ENCODE assay signal across 18 cellular contexts in genomic region chr15:66066439-66066838, GRCh38.
A peak's percentile ranks its signal among the peaks of the same experiment; 100 is the strongest.
DNase-seq lines count a peak whose midpoint lies in the region; ATAC-seq and TF ChIP-seq lines count a peak whose summit lies in the region.
"Had no signal": no experiment of that assay in that cellular context is flagged by ENCODE, and none has a peak within 500 bp of the region (broad histone marks: within the 10 kb centered on the region; RNA-seq: fewer than 3 reads in every experiment).

No MANE protein-coding gene starts in this region.

- no peaks in the 10 kb centered on the region for H3K4me1 ChIP-seq in mesendoderm (ENCODE audit: control insufficient read depth, low read depth, low read length)
- H3K4me1 ChIP-seq: A549, BLaER1 had no signal

- H3K27me3 ChIP-seq in mesendoderm (ENCODE audit: insufficient read depth, low read length, poor library complexity), result no peaks in the 10 kb centered on the region
- H3K27me3 ChIP-seq: BLaER1 had no signal

- no peak overlapping the region for H3K4me3 ChIP-seq in mesendoderm (ENCODE audit: low read length)
- H3K4me3 ChIP-seq: A549, BLaER1 had no signal

- no peak overlapping the region for H3K23ac ChIP-seq in mesendoderm (ENCODE audit: low read length)

- DNase-seq in SHP77 (lab: John Stamatoyannopoulos, UW) (peak; percentile 6 to 12), SHP77 treated with DMSO at 0.1 percent for 48 hours (lab: John Stamatoyannopoulos, UW) (no peak), NCI-H1105 (lab: John Stamatoyannopoulos, UW) (peak; percentile 67), WTC11 (ENCODE audit: low spot score) (no peak), sciatic nerve (ENCODE audit: low spot score) (peak; percentile 22), GDM1 (lab: John Stamatoyannopoulos, UW) (no peak), mesendoderm (no peak), left lobe of liver (ENCODE audit: low spot score) (no peak)
- DNase-seq: Calu3; CD8-positive, alpha-beta T cell; KG1; MV-4-11; NCI-H146; NCI-H2029 treated with DMSO at 0.1 percent for 48 hours; NCI-H510A had no signal

- H3K56ac ChIP-seq in mesendoderm (ENCODE audit: low read length), result no peak overlapping the region

- no peaks in the 10 kb centered on the region for H3K79me2 ChIP-seq in mesendoderm (ENCODE audit: control insufficient read depth, insufficient read depth, low read length)

- no peak overlapping the region for H3K4me3 Mint-ChIP-seq in WTC11
- H3K4me3 Mint-ChIP-seq: CD8-positive, alpha-beta T cell; T-helper 1 cell treated with Interleukin-12 subunit alpha and Interleukin-12 subunit beta and Interleukin-4 antibody, amounts not matched to agents 30 μg/mL and 1 μg/mL, for 36 hours had no signal

- ATAC-seq in WTC11 (peak; percentile 11; the same call in 1 of the 2 replicates), sciatic nerve (no peak), left lobe of liver (no peak)
- ATAC-seq: A549; CD8-positive, alpha-beta T cell had no signal

- CTCF ChIA-PET in WTC11 (lab: Charles Lee), result interaction anchor here (0.5 to 4.2 kb wide), 4 partner anchors 13 to 550 kb away, joined by 5 to 35 read pairs (median 12); no protein-coding TSS in a partner anchor

- no peaks in the 10 kb centered on the region for H3K36me3 Mint-ChIP-seq in WTC11
- H3K36me3 Mint-ChIP-seq: CD8-positive, alpha-beta T cell had no signal

- no peak overlapping the region for H3K9ac ChIP-seq in mesendoderm (ENCODE audit: low read length)
- H3K9ac ChIP-seq: BLaER1 had no signal

- TF ChIP-seq CTCF in WTC11 (IDR thresholded peaks at IDR 0.05), result no peak

- no peak overlapping the region for H4K8ac ChIP-seq in mesendoderm (ENCODE audit: low read depth, low read length)

- no peak overlapping the region for H3K4me2 ChIP-seq in mesendoderm (ENCODE audit: low read length)
- H3K4me2 ChIP-seq: A549, BLaER1 had no signal

- POLR2A ChIA-PET in WTC11 (lab: Charles Lee), result no interaction called here

- intact Hi-C loops in sciatic nerve (cut with DNase I), result no loop called here

- H3K27ac ChIP-seq in mesendoderm (ENCODE audit: low read depth, low read length), result no peak overlapping the region
- H3K27ac ChIP-seq: A549, BLaER1 had no signal

- no peaks in the 10 kb centered on the region for H3K79me1 ChIP-seq in mesendoderm (ENCODE audit: low read length)

- H3K27ac Mint-ChIP-seq in WTC11, result no peak overlapping the region
- H3K27ac Mint-ChIP-seq: CD8-positive, alpha-beta T cell; T-helper 1 cell treated with Interleukin-12 subunit alpha and Interleukin-12 subunit beta and Interleukin-4 antibody, amounts not matched to agents 30 μg/mL and 1 μg/mL, for 36 hours had no signal

- no peak overlapping the region for H3K4ac ChIP-seq in mesendoderm (ENCODE audit: low read depth, low read length)

- peaks cover 10% of the 10 kb centered on the region for H3K9me3 Mint-ChIP-seq in WTC11
- H3K9me3 Mint-ChIP-seq: CD8-positive, alpha-beta T cell; T-helper 1 cell treated with Interleukin-12 subunit alpha and Interleukin-12 subunit beta and Interleukin-4 antibody, amounts not matched to agents 30 μg/mL and 1 μg/mL, for 36 hours had no signal

- WGBS in mesendoderm (ENCODE audit: extremely low coverage, insufficient coverage, low lambda C conversion rate), result no CpG with 5 or more reads among the region's 6 CpGs

- H2AK5ac ChIP-seq in mesendoderm (ENCODE audit: low read length), result no peak overlapping the region

- H3K27me3 Mint-ChIP-seq in WTC11 (ENCODE audit: low read depth), result no peaks in the 10 kb centered on the region

- H2BK15ac ChIP-seq in mesendoderm (replicated peaks; ENCODE audit: low read depth), result no peak overlapping the region

- H3K4me1 Mint-ChIP-seq in WTC11, result peaks cover 64% of the 10 kb centered on the region

- no peaks in the 10 kb centered on the region for H3K36me3 ChIP-seq in mesendoderm (ENCODE audit: control insufficient read depth, insufficient read depth, low read length)
- H3K36me3 ChIP-seq: BLaER1 had no signal

- H4K5ac ChIP-seq in mesendoderm (ENCODE audit: low read length), result no peak overlapping the region

- H2BK5ac ChIP-seq in mesendoderm (ENCODE audit: low read length), result no peak overlapping the region

- no peak overlapping the region for H3K18ac ChIP-seq in mesendoderm (ENCODE audit: low read length)

- H2BK120ac ChIP-seq in mesendoderm (ENCODE audit: low read depth, low read length), result no peak overlapping the region

TF ChIP-seq in WTC11, 78 proteins besides CTCF, POLR2A, EP300 and RAD21:
- TF ChIP-seq NR2C2 (CRISPR knock-in tag; IDR thresholded peaks at IDR 0.05) (no peak), ZNF281 (CRISPR knock-in tag; IDR thresholded peaks at IDR 0.05) (no peak), MYBL2 (CRISPR knock-in tag; IDR thresholded peaks at IDR 0.05) (no peak), TEAD1 (CRISPR knock-in tag; IDR thresholded peaks at IDR 0.05) (no peak), SP1 (CRISPR knock-in tag; conservative IDR thresholded peaks at IDR 0.05) (no peak), IRF2 (CRISPR knock-in tag; IDR thresholded peaks at IDR 0.05; ENCODE audit: borderline replicate concordance, low read depth) (no peak), FOXP1 (CRISPR knock-in tag; IDR thresholded peaks at IDR 0.05; ENCODE audit: borderline replicate concordance) (no peak), ZNF425 (CRISPR knock-in tag; conservative IDR thresholded peaks at IDR 0.05) (no peak), ZNF512 (CRISPR knock-in tag; IDR thresholded peaks at IDR 0.05; ENCODE audit: borderline replicate concordance) (no peak), NFE2L1 (CRISPR knock-in tag; IDR thresholded peaks at IDR 0.05) (no peak), ZNF396 (CRISPR knock-in tag; IDR thresholded peaks at IDR 0.05; ENCODE audit: borderline replicate concordance) (no peak), MLX (CRISPR knock-in tag; IDR thresholded peaks at IDR 0.05) (no peak), ATF1 (CRISPR knock-in tag; IDR thresholded peaks at IDR 0.05) (no peak), ZNF671 (CRISPR knock-in tag; IDR thresholded peaks at IDR 0.05) (no peak), ZNF416 (CRISPR knock-in tag; IDR thresholded peaks at IDR 0.05) (no peak)
TF ChIP-seq in WTC11: peak in this region for 0.

Comparison
In these comparisons a context has a peak if more than half of its experiments do, and no peak if none do; other contexts are left out.
1. DNase-seq: peak in SHP77 (2 of 2), NCI-H1105 (single experiment) and sciatic nerve (single experiment); none in SHP77 treated with DMSO at 0.1 percent for 48 hours (single experiment), WTC11 (single experiment), GDM1 (single experiment), mesendoderm (single experiment) and left lobe of liver (single experiment).